In the genomic region with DNA sequence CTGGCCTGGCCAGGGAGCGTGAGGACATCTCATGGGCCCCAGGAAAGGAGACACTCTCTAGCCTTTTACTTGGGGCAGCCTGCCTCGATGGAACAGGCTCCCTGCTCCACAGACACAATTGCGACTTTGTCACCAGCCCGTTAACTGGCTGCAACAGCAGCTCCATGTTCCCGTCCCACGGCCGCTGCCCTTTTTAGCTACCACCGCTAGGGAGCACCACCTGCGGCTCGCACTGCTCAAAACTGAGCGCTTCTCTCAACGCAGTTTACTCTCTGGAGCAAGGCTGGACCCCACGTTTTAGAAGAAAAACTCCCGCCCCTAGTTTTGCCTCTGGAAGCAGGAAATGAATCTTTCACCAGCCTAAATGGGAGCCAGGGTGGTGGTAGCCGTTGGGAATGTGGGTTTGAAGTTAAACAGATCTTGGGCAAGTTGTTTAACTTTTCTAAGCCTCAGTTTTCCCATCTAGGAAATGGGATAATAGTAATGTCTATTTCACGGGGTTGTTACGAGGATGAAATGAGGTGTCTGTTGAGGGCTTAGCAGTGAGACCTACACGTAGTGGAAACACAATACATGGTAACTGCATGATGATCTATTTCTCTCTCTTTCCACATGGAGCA, we compare ENCODE assay signal across 8 cellular contexts. TPM values are rescaled to one million over a fixed set of nuclear protein-coding genes. Genes with fewer than 3 reads are reported as not detected.
DNase-seq lines count a peak whose midpoint lies in the region; ATAC-seq, FAIRE-seq and TF ChIP-seq lines count a peak whose summit lies in the region.

No MANE protein-coding gene starts in this region.

- no peak overlapping the region for H3K27ac ChIP-seq in A549
- no peak overlapping the region for H3K27ac ChIP-seq in VCaP

- CTCF ChIA-PET in A549 (lab: Yijun Ruan, JAX) = no interaction called here

- WGBS in A549 (ENCODE audit: missing lambda C conversion rate) = 2% methylated on average over 17 of the region's 18 CpGs

- H3K4me3 ChIP-seq in A549 = no peak overlapping the region

- TF ChIP-seq EP300 in A549 (IDR thresholded peaks at IDR 0.05) = no peak

- FAIRE-seq in A549 (lab: Jason Lieb, UNC) = no peak

- TF ChIP-seq CTCF in A549 (IDR thresholded peaks at IDR 0.05) (0 out of 3 replicates have a peak, but pooled peaks have one; percentile 11), GM12874 (IDR thresholded peaks at IDR 0.05; ENCODE audit: insufficient read depth, low read depth, low read length) (peak; percentile 63), VCaP (conservative IDR thresholded peaks at IDR 0.05) (peak; percentile 57)

- peak; percentile 11 to 38 for DNase-seq in A549 (ENCODE audit: low read depth in 1 of 2, low spot score in 1 of 2)
- DNase-seq in iPS-NIHi7 (ENCODE audit: extremely low spot score) = peak; percentile 78
- no peak for DNase-seq in NCI-H146 (lab: John Stamatoyannopoulos, UW)
- no peak for DNase-seq in SKM-1 treated with dmso at 0.1 percent for 144 hours (lab: John Stamatoyannopoulos, UW; ENCODE audit: unreplicated experiment)
- no peak for DNase-seq in cortex of kidney (lab: John Stamatoyannopoulos, UW)

- no peaks in the 10 kb centered on the region for H3K4me1 ChIP-seq in A549

- ATAC-seq in A549 = peak in 1 of 2 experiments; percentile 85; a peak in 3 of 6 replicates
- ATAC-seq in HG03139 (IDR thresholded peaks at IDR 0.05; ENCODE audit: unreplicated experiment) = no peak

- TF ChIP-seq RAD21 in A549 (conservative IDR thresholded peaks at IDR 0.05 in 1 of 2, IDR thresholded peaks at IDR 0.05 in 1 of 2) = 0 out of 5 replicates have a peak, but pooled peaks of 1 of the 2 experiments have one; percentile 14

- H3K4me2 ChIP-seq in A549 = no peak overlapping the region

- no peak for TF ChIP-seq POLR2A in A549 (IDR thresholded peaks at IDR 0.05; ENCODE audit: low read length)

- no peaks in the 10 kb centered on the region for H3K9me3 ChIP-seq in A549

- POLR2A ChIA-PET in A549 (lab: Yijun Ruan, JAX) = no interaction called here

TF ChIP-seq in A549, 52 proteins besides CTCF, POLR2A, EP300 and RAD21:
- TF ChIP-seq PHF8 (IDR thresholded peaks at IDR 0.05; ENCODE audit: borderline replicate concordance, low read depth) (no peak), CBX8 (IDR thresholded peaks at IDR 0.05) (no peak), CHD2 (IDR thresholded peaks at IDR 0.05; ENCODE audit: low read length, partially characterized antibody) (no peak), HEYL (CRISPR knock-in tag; IDR thresholded peaks at IDR 0.05) (no peak), ATOH8 (CRISPR knock-in tag; IDR thresholded peaks at IDR 0.05; ENCODE audit: low read depth) (no peak), ZNF302 (CRISPR knock-in tag; IDR thresholded peaks at IDR 0.05) (no peak), PBX3 (IDR thresholded peaks at IDR 0.05) (no peak), ZFP36 (IDR thresholded peaks at IDR 0.05; ENCODE audit: borderline replicate concordance, partially characterized antibody) (no peak), RFX5 (IDR thresholded peaks at IDR 0.05) (no peak), CBX2 (IDR thresholded peaks at IDR 0.05; ENCODE audit: borderline replicate concordance, low read depth) (no peak), RCOR1 (IDR thresholded peaks at IDR 0.05; ENCODE audit: low read depth, low read length) (no peak), KDM5A (IDR thresholded peaks at IDR 0.05) (no peak), NPAS2 (CRISPR knock-in tag; IDR thresholded peaks at IDR 0.05; ENCODE audit: borderline replicate concordance) (no peak)
- TF ChIP-seq, protein P1, sequence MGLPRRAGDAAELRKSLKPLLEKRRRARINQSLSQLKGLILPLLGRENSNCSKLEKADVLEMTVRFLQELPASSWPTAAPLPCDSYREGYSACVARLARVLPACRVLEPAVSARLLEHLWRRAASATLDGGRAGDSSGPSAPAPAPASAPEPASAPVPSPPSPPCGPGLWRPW (IDR thresholded peaks at IDR 0.05) = no peak

RNA-seq across cellular contexts. Expression of gene LRRC38, which starts 3.5 kb away (rescaled TPM):
- polyA plus RNA-seq in A549 (2011; rRNA removed) (0.04 TPM in 1 of 2 replicates, not detected in the other), A549 (2017; fragmentation: RNase III; extraction: RNeasy Plus Mini Kit Qiagen cat#74134 plus additional on column Dnase treatment) (not detected in 3 replicates)
- not detected in 2 replicates for polyA plus RNA-seq in A549 (2012; cell fraction: cytosol; rRNA removed)
- polyA plus RNA-seq in A549 (2012; cell fraction: nucleus; rRNA removed) = not detected in 2 replicates
- not detected in 2 replicates for polyA minus RNA-seq in A549 (2011; rRNA and poly(A)+ RNA removed)

Comparison
In these comparisons a context has a peak if more than half of its experiments do, and no peak if none do; other contexts are left out.
1. DNase-seq: peak in A549 (2 of 2) and iPS-NIHi7 (single experiment); none in NCI-H146 (single experiment), SKM-1 treated with dmso at 0.1 percent for 144 hours (single experiment) and cortex of kidney (single experiment).
2. CTCF ChIP-seq: peak in every context shown above with its lines; median percentile 63 in GM12874; 57 in VCaP; 11 in A549.